In the genomic region with DNA sequence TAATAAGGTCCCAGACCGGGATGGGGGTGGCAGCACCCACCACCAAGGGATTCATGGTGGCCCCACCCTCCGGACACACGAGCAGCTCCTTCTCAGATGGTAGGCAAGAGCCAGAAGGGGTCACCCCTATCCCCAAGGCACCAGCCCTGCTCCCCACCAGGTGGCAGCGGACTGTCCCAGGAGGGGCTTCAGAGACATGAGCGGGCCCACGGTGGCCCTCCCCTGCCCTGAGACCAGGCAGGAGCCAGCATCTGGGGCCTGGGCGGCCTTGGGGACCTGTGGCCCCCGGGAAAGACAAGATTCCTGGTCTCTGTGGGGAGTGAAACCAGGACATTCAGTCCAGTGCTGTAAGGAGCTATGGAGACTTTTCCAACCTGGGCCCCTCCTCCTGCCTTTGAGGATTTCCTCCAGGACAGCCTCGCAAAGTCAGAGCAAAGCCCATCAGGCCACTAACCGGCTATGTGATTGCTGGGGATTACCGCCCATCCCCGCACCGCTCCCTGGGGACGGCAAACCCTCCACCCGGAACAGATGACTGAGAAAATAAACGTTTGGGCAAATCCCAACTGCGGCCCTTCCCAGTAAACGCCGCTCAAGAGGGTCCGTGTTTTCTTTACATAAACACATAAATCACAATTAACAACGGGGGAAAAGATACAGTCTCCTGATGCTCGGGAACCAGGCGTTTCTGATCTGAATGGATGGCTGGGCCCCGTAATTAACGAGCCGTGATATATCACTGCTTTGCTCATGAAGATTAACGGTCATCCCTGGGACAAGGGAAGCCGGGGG, we compare ENCODE assay signal across 13 cellular contexts. TPM values are rescaled to one million over a fixed set of nuclear protein-coding genes. Genes with fewer than 3 reads are reported as not detected.
DNase-seq lines count a peak whose midpoint lies in the region; ATAC-seq, FAIRE-seq and TF ChIP-seq lines count a peak whose summit lies in the region.
"Had no signal": no experiment of that assay in that cellular context is flagged by ENCODE, and none has a peak within 500 bp of the region (broad histone marks: within the 10 kb centered on the region; RNA-seq: fewer than 3 reads in every experiment).

No MANE protein-coding gene starts in this region.

- H3K27me3 Mint-ChIP-seq in Calu3 (ENCODE audit: unreplicated experiment) (peaks cover 35% of the 10 kb centered on the region), WTC11 (ENCODE audit: low read depth) (no peaks in the 10 kb centered on the region), nephron progenitor cell (ENCODE audit: low read depth, poor library complexity) (peaks cover 43% of the 10 kb centered on the region)
- H3K27me3 Mint-ChIP-seq: activated CD8-positive, alpha-beta memory T cell treated with anti-CD3 and anti-CD28 coated beads, Interleukin-2, amount 10 ng/mL, durations not matched to agents 7 days and 5 days had no signal

- POLR2A ChIA-PET in WTC11 (lab: Charles Lee) = interaction anchor here (0.6 kb wide), 1 partner anchor 484 kb away, joined by 3 read pairs; no protein-coding TSS in a partner anchor

- FAIRE-seq in urothelium cell line (lab: Jason Lieb, UNC) = no peak
- FAIRE-seq: G401.6 had no signal

- H3K27ac Mint-ChIP-seq in Calu3 (ENCODE audit: unreplicated experiment) (no peak overlapping the region), WTC11 (no peak overlapping the region), nephron progenitor cell (no peak overlapping the region)
- H3K27ac Mint-ChIP-seq: activated CD8-positive, alpha-beta memory T cell treated with anti-CD3 and anti-CD28 coated beads, Interleukin-2, amount 10 ng/mL, durations not matched to agents 7 days and 5 days; T-helper 17 cell had no signal

- H3K36me3 Mint-ChIP-seq in Calu3 (ENCODE audit: insufficient read depth, unreplicated experiment) = no peaks in the 10 kb centered on the region
- no peaks in the 10 kb centered on the region for H3K36me3 Mint-ChIP-seq in WTC11
- H3K36me3 Mint-ChIP-seq in nephron progenitor cell (ENCODE audit: low read depth) = no peaks in the 10 kb centered on the region
- H3K36me3 Mint-ChIP-seq: activated CD8-positive, alpha-beta memory T cell treated with anti-CD3 and anti-CD28 coated beads, Interleukin-2, amount 10 ng/mL, durations not matched to agents 7 days and 5 days had no signal

- H3K4me3 ChIP-seq in LNCaP clone FGC (ENCODE audit: low read depth, low read length) = no peak overlapping the region
- H3K4me3 ChIP-seq: spleen had no signal

- ATAC-seq in WTC11 (peak; percentile 89), HG02678 (IDR thresholded peaks at IDR 0.05; ENCODE audit: unreplicated experiment) (no peak)
- ATAC-seq: activated CD8-positive, alpha-beta memory T cell treated with anti-CD3 and anti-CD28 coated beads, Interleukin-2, amount 10 ng/mL, durations not matched to agents 7 days and 5 days; T-helper 17 cell had no signal

- DNase-seq in Calu3 (no peak), LNCaP clone FGC (ENCODE audit: low read depth) (no peak), WTC11 (ENCODE audit: low spot score) (peak; percentile 71), nephron progenitor cell (peak; percentile 71), urothelium cell line (ENCODE audit: low spot score) (no peak), inferior parietal cortex (ENCODE audit: extremely low spot score) (no peak)
- no peak for DNase-seq in stimulated activated naive CD4-positive, alpha-beta T cell (lab: John Stamatoyannopoulos, UW)
- DNase-seq: activated CD8-positive, alpha-beta memory T cell treated with anti-CD3 and anti-CD28 coated beads, Interleukin-2, amount 10 ng/mL, durations not matched to agents 7 days and 5 days; hippocampal formation; spleen; T-helper 17 cell had no signal

- no peaks in the 10 kb centered on the region for H3K4me1 Mint-ChIP-seq in Calu3 (ENCODE audit: low read depth, unreplicated experiment)
- H3K4me1 Mint-ChIP-seq in WTC11 = no peaks in the 10 kb centered on the region
- peaks cover 48% of the 10 kb centered on the region for H3K4me1 Mint-ChIP-seq in nephron progenitor cell
- H3K4me1 Mint-ChIP-seq: activated CD8-positive, alpha-beta memory T cell treated with anti-CD3 and anti-CD28 coated beads, Interleukin-2, amount 10 ng/mL, durations not matched to agents 7 days and 5 days had no signal

- no TSS peak for BruUV-seq in Calu3 (replicated peaks; lab: Mats Ljungman, UMichigan)

- TF ChIP-seq CTCF in Calu3 (IDR thresholded peaks at IDR 0.05; ENCODE audit: unreplicated experiment) = peak; percentile 28
- TF ChIP-seq CTCF in LNCaP clone FGC (IDR thresholded peaks at IDR 0.05; ENCODE audit: control insufficient read depth, extremely low read depth, insufficient read depth) = 0 out of 2 replicates have a peak, but pooled peaks have one; percentile 14
- TF ChIP-seq CTCF in WTC11 (IDR thresholded peaks at IDR 0.05) = peak; percentile 19; the same call in 1 of the 2 replicates
- peak; percentile 54 for TF ChIP-seq CTCF in nephron progenitor cell (IDR thresholded peaks at IDR 0.05)

- H3K4me3 Mint-ChIP-seq in Calu3 (ENCODE audit: low read depth, unreplicated experiment) (no peak overlapping the region), WTC11 (no peak overlapping the region), nephron progenitor cell (no peak overlapping the region)
- H3K4me3 Mint-ChIP-seq: activated CD8-positive, alpha-beta memory T cell treated with anti-CD3 and anti-CD28 coated beads, Interleukin-2, amount 10 ng/mL, durations not matched to agents 7 days and 5 days; T-helper 17 cell had no signal

- intact Hi-C loops in Calu3 (cut with micrococcal nuclease; ENCODE audit: unreplicated experiment) = no loop called here

- CTCF ChIA-PET in Calu3 (lab: Charles Lee) (no interaction called here), WTC11 (lab: Charles Lee) (interaction anchor here (0.6 to 2.5 kb wide), 21 partner anchors 9 to 382 kb away, joined by 3 to 17 read pairs (median 4); a partner anchor contains a TSS)

- H3K9me3 Mint-ChIP-seq in Calu3 (ENCODE audit: low read depth, unreplicated experiment) = no peaks in the 10 kb centered on the region
- no peaks in the 10 kb centered on the region for H3K9me3 Mint-ChIP-seq in WTC11
- no peaks in the 10 kb centered on the region for H3K9me3 Mint-ChIP-seq in nephron progenitor cell

TF ChIP-seq in WTC11, 78 proteins besides CTCF, POLR2A, EP300 and RAD21 (continues in another document):
- TF ChIP-seq, protein P1, sequence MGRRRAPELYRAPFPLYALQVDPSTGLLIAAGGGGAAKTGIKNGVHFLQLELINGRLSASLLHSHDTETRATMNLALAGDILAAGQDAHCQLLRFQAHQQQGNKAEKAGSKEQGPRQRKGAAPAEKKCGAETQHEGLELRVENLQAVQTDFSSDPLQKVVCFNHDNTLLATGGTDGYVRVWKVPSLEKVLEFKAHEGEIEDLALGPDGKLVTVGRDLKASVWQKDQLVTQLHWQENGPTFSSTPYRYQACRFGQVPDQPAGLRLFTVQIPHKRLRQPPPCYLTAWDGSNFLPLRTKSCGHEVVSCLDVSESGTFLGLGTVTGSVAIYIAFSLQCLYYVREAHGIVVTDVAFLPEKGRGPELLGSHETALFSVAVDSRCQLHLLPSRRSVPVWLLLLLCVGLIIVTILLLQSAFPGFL (CRISPR knock-in tag; IDR thresholded peaks at IDR 0.05; ENCODE audit: borderline replicate concordance) = no peak
- TF ChIP-seq CREB1 (CRISPR knock-in tag; IDR thresholded peaks at IDR 0.05) = no peak
- TF ChIP-seq RELA (CRISPR knock-in tag; IDR thresholded peaks at IDR 0.05; ENCODE audit: borderline replicate concordance) = no peak
- TF ChIP-seq SP1 (CRISPR knock-in tag; conservative IDR thresholded peaks at IDR 0.05) = no peak
- no peak for TF ChIP-seq TEAD1 (CRISPR knock-in tag; IDR thresholded peaks at IDR 0.05)
- TF ChIP-seq, protein P2, sequence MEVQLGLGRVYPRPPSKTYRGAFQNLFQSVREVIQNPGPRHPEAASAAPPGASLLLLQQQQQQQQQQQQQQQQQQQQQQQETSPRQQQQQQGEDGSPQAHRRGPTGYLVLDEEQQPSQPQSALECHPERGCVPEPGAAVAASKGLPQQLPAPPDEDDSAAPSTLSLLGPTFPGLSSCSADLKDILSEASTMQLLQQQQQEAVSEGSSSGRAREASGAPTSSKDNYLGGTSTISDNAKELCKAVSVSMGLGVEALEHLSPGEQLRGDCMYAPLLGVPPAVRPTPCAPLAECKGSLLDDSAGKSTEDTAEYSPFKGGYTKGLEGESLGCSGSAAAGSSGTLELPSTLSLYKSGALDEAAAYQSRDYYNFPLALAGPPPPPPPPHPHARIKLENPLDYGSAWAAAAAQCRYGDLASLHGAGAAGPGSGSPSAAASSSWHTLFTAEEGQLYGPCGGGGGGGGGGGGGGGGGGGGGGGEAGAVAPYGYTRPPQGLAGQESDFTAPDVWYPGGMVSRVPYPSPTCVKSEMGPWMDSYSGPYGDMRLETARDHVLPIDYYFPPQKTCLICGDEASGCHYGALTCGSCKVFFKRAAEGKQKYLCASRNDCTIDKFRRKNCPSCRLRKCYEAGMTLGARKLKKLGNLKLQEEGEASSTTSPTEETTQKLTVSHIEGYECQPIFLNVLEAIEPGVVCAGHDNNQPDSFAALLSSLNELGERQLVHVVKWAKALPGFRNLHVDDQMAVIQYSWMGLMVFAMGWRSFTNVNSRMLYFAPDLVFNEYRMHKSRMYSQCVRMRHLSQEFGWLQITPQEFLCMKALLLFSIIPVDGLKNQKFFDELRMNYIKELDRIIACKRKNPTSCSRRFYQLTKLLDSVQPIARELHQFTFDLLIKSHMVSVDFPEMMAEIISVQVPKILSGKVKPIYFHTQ (CRISPR knock-in tag; IDR thresholded peaks at IDR 0.05) = no peak
- TF ChIP-seq MYBL2 (CRISPR knock-in tag; IDR thresholded peaks at IDR 0.05) = no peak
- TF ChIP-seq, protein P3, sequence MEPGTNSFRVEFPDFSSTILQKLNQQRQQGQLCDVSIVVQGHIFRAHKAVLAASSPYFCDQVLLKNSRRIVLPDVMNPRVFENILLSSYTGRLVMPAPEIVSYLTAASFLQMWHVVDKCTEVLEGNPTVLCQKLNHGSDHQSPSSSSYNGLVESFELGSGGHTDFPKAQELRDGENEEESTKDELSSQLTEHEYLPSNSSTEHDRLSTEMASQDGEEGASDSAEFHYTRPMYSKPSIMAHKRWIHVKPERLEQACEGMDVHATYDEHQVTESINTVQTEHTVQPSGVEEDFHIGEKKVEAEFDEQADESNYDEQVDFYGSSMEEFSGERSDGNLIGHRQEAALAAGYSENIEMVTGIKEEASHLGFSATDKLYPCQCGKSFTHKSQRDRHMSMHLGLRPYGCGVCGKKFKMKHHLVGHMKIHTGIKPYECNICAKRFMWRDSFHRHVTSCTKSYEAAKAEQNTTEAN (CRISPR knock-in tag; IDR thresholded peaks at IDR 0.05) = no peak
- TF ChIP-seq ZNF416 (CRISPR knock-in tag; IDR thresholded peaks at IDR 0.05) = no peak
- TF ChIP-seq, protein P4, sequence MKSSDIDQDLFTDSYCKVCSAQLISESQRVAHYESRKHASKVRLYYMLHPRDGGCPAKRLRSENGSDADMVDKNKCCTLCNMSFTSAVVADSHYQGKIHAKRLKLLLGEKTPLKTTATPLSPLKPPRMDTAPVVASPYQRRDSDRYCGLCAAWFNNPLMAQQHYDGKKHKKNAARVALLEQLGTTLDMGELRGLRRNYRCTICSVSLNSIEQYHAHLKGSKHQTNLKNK (CRISPR knock-in tag; IDR thresholded peaks at IDR 0.05) = no peak

RNA-seq across cellular contexts. Expression of a gene that starts 50.9 kb away (rescaled TPM):
- total RNA-seq in Calu3 (2022) (24.2 and 28.0 TPM in 2 replicates), WTC11 (2021) (15.5 to 17.2 TPM (median 16.1 TPM) in 3 replicates)
- total RNA-seq: activated CD8-positive, alpha-beta memory T cell treated with anti-CD3 and anti-CD28 coated beads, Interleukin-2, amount 10 ng/mL, durations not matched to agents 7 days and 5 days had no signal

Comparison
In these comparisons a context has a peak if more than half of its experiments do, and no peak if none do; other contexts are left out.
1. DNase-seq: peak in WTC11 (single experiment) and nephron progenitor cell (single experiment); none in Calu3 (single experiment), LNCaP clone FGC (single experiment), urothelium cell line (single experiment), inferior parietal cortex (single experiment) and stimulated activated naive CD4-positive, alpha-beta T cell (0 of 6).
2. Peak in every context shown above with its lines, with median percentiles within 50 percentile points of each other: CTCF ChIP-seq.